ENCODE assay signal across 21 cellular contexts in genomic region chr16:67783353-67783725, GRCh38. TPM values are rescaled to one million over a fixed set of nuclear protein-coding genes. Genes with fewer than 3 reads are reported as not detected.
A peak's percentile ranks its signal among the peaks of the same experiment; 100 is the strongest.
DNase-seq lines count a peak whose midpoint lies in the region; ATAC-seq and TF ChIP-seq lines count a peak whose summit lies in the region.
"Had no signal": no experiment of that assay in that cellular context is flagged by ENCODE, and none has a peak within 500 bp of the region (broad histone marks: within the 10 kb centered on the region; RNA-seq: fewer than 3 reads in every experiment).

No MANE protein-coding gene starts in this region.

- no peak overlapping the region for H3K4me2 ChIP-seq in neural progenitor cell
- H3K4me2 ChIP-seq: BLaER1 treated with 17β-estradiol and CSF1 and Interleukin-3, amounts not matched to agents 10 nM and 100 nM had no signal

- no peaks in the 10 kb centered on the region for H3K9me3 ChIP-seq in neural progenitor cell (ENCODE audit: low read depth)

- peaks cover 67% of the 10 kb centered on the region for H3K79me2 ChIP-seq in neural progenitor cell (ENCODE audit: low read depth)

- H3K9ac ChIP-seq in neural progenitor cell, result no peak overlapping the region
- H3K9ac ChIP-seq: BLaER1 treated with 17β-estradiol and CSF1 and Interleukin-3, amounts not matched to agents 10 nM and 100 nM had no signal

- H4K20me1 ChIP-seq in neural progenitor cell (ENCODE audit: low read depth), result peaks cover 13% of the 10 kb centered on the region

- no peaks in the 10 kb centered on the region for H3K4me1 ChIP-seq in neural progenitor cell

- peaks cover 8% of the 10 kb centered on the region for H3K27me3 Mint-ChIP-seq in glutamatergic neuron (ENCODE audit: unreplicated experiment)
- no peaks in the 10 kb centered on the region for H3K27me3 Mint-ChIP-seq in nephron progenitor cell (ENCODE audit: low read depth, poor library complexity)
- H3K27me3 Mint-ChIP-seq in neural progenitor cell (ENCODE audit: insufficient read depth, low read depth), result no peaks in the 10 kb centered on the region
- H3K27me3 Mint-ChIP-seq: CD8-positive, alpha-beta memory T cell had no signal

- no peak overlapping the region for H3K27ac ChIP-seq in neural progenitor cell
- H3K27ac ChIP-seq: BLaER1 treated with 17β-estradiol and CSF1 and Interleukin-3, amounts not matched to agents 10 nM and 100 nM; HL-60; RWPE1 had no signal

- H3K4me3 Mint-ChIP-seq in glutamatergic neuron (ENCODE audit: unreplicated experiment), result peak overlapping the region; percentile 46
- no peak overlapping the region for H3K4me3 Mint-ChIP-seq in nephron progenitor cell
- H3K4me3 Mint-ChIP-seq in neural progenitor cell, result no peak overlapping the region
- H3K4me3 Mint-ChIP-seq: CD8-positive, alpha-beta memory T cell had no signal

- H3K9me3 Mint-ChIP-seq in glutamatergic neuron (ENCODE audit: unreplicated experiment) (peaks cover 3% of the 10 kb centered on the region), nephron progenitor cell (peaks cover 10% of the 10 kb centered on the region), neural progenitor cell (peaks cover 2% of the 10 kb centered on the region)
- H3K9me3 Mint-ChIP-seq: CD8-positive, alpha-beta memory T cell had no signal

- TF ChIP-seq CTCF in glutamatergic neuron (IDR thresholded peaks at IDR 0.05; ENCODE audit: partially characterized antibody, unreplicated experiment) (no peak), nephron progenitor cell (IDR thresholded peaks at IDR 0.05) (no peak), neural progenitor cell (IDR thresholded peaks at IDR 0.05) (no peak)

- H3K36me3 Mint-ChIP-seq in glutamatergic neuron (ENCODE audit: unreplicated experiment) (peaks cover 4% of the 10 kb centered on the region), nephron progenitor cell (ENCODE audit: low read depth) (peaks cover 44% of the 10 kb centered on the region), neural progenitor cell (peaks cover 15% of the 10 kb centered on the region)

- H3K27ac Mint-ChIP-seq in glutamatergic neuron (ENCODE audit: unreplicated experiment) (peak overlapping the region; percentile 86), nephron progenitor cell (peak overlapping the region; percentile 36), neural progenitor cell (no peak overlapping the region)

- no peaks in the 10 kb centered on the region for H3K36me3 ChIP-seq in neural progenitor cell

- no peaks in the 10 kb centered on the region for H3K27me3 ChIP-seq in neural progenitor cell
- H3K27me3 ChIP-seq: BLaER1 treated with 17β-estradiol and CSF1 and Interleukin-3, amounts not matched to agents 10 nM and 100 nM had no signal

- ATAC-seq in HG02973 (IDR thresholded peaks at IDR 0.05; ENCODE audit: unreplicated experiment), result no peak
- no peak for ATAC-seq in activated CD4-positive, CD25-positive, alpha-beta regulatory T cell treated with anti-CD3 and anti-CD28 coated beads, Interleukin-2, amount 50 U/mL, for 24 hours
- ATAC-seq: PC-3, SK-N-SH treated with all-trans-retinoic acid at 6 μM for 48 hours had no signal

- no peak overlapping the region for H2AFZ ChIP-seq in neural progenitor cell (replicated peaks)

- H3F3A ChIP-seq in neural progenitor cell (ENCODE audit: low read depth), result no peaks in the 10 kb centered on the region

- DNase-seq in DMS79 treated with DMSO at 0.1 percent for 48 hours (lab: John Stamatoyannopoulos, UW), result peak; percentile 83
- peak; percentile 29 to 44 for DNase-seq in NCI-H187 (lab: John Stamatoyannopoulos, UW)
- no peak for DNase-seq in glutamatergic neuron
- DNase-seq in nephron progenitor cell, result no peak
- DNase-seq in NCI-H1930 (lab: John Stamatoyannopoulos, UW), result no peak
- DNase-seq in neural progenitor cell (ENCODE audit: low spot score), result no peak
- DNase-seq: CD8-positive, alpha-beta memory T cell; IMR-90; Karpas-422; NCI-H2029 treated with DMSO at 0.1 percent for 48 hours; NCI-H226; NCI-H526; PC-3; SIG-M5; T-helper 1 cell had no signal

- H3K4me1 Mint-ChIP-seq in glutamatergic neuron (ENCODE audit: low read depth, unreplicated experiment), result peaks cover 26% of the 10 kb centered on the region
- peaks cover 29% of the 10 kb centered on the region for H3K4me1 Mint-ChIP-seq in nephron progenitor cell
- no peaks in the 10 kb centered on the region for H3K4me1 Mint-ChIP-seq in neural progenitor cell

- no peak overlapping the region for H3K4me3 ChIP-seq in neural progenitor cell
- H3K4me3 ChIP-seq: BLaER1 treated with 17β-estradiol and CSF1 and Interleukin-3, amounts not matched to agents 10 nM and 100 nM had no signal

RNA-seq across cellular contexts. Expression of gene RANBP10, which starts 23.0 kb away (rescaled TPM):
- total RNA-seq in glutamatergic neuron (ENCODE audit: unreplicated experiment) (32.0 TPM), neural progenitor cell (ENCODE audit: low replicate concordance) (11.4 and 12.3 TPM in 2 replicates)

RNA-seq across cellular contexts. Expression of gene TSNAXIP1, which starts 23.4 kb away (rescaled TPM):
- 3.4 TPM for total RNA-seq in glutamatergic neuron (ENCODE audit: unreplicated experiment)
- 2.8 and 2.9 TPM in 2 replicates for total RNA-seq in neural progenitor cell (ENCODE audit: low replicate concordance)

RNA-seq across cellular contexts. Expression of gene THAP11, which starts 58.8 kb away (rescaled TPM):
- total RNA-seq in glutamatergic neuron (ENCODE audit: unreplicated experiment) (23.1 TPM), neural progenitor cell (ENCODE audit: low replicate concordance) (27.3 and 46.5 TPM in 2 replicates)

Comparison
In these comparisons a context has a peak if more than half of its experiments do, and no peak if none do; other contexts are left out.
1. DNase-seq: peak in DMS79 treated with DMSO at 0.1 percent for 48 hours (single experiment) and NCI-H187 (2 of 2); none in glutamatergic neuron (single experiment), nephron progenitor cell (single experiment), NCI-H1930 (0 of 2) and neural progenitor cell (single experiment).